ENCODE assay signal across 34 cellular contexts in the genomic region with DNA sequence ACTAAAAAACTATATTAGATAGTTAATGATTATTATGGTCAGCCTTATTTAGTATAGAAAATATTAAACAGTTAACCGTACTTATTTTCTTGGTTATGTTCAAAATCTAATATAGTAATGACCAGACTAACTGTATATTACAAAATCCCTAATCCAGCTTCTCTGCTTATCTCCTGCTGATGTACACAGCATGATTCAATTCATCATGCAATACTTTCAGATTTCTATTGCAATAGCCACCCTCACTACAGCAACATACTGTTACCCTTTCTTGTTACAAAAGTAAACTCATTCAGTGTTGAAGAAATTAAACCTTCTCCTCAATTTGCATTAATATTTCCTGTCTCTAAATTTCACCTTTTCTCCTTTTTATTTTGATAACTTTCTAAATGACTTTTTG.
"Had no signal": no experiment of that assay in that cellular context is flagged by ENCODE, and none has a peak within 500 bp of the region (broad histone marks: within the 10 kb centered on the region; RNA-seq: fewer than 3 reads in every experiment).

No MANE protein-coding gene starts in this region.

- H3K36me3 ChIP-seq: adrenal gland, ascending aorta, breast epithelium, cardiac muscle cell, esophagus muscularis mucosa, gastroesophageal sphincter, WERI-Rb-1 had no signal

- H3K4me1 Mint-ChIP-seq: activated B cell treated with CpG ODN at 0.5 μM for 24 hours; activated T-helper 17 cell treated with anti-CD3 and anti-CD28 coated beads, Interleukin-2, amount 50 U/mL, for 72 hours; T-helper 17 cell had no signal

- H3K9me3 Mint-ChIP-seq: brain had no signal

- H3K27me3 Mint-ChIP-seq: activated B cell treated with CpG ODN at 0.5 μM for 24 hours; activated CD8-positive, alpha-beta T cell treated with anti-CD3 and anti-CD28 coated beads for 36 hours; activated naive CD8-positive, alpha-beta T cell; activated T-helper 17 cell treated with anti-CD3 and anti-CD28 coated beads, Interleukin-2, amount 50 U/mL, for 72 hours; brain; effector memory CD8-positive, alpha-beta T cell; T-helper 17 cell had no signal

- H3K4me1 ChIP-seq: adrenal gland, ascending aorta, breast epithelium, esophagus muscularis mucosa, gastroesophageal sphincter had no signal

- H3K4me3 ChIP-seq: adrenal gland, ascending aorta, breast epithelium, cardiac muscle cell, coronary artery, esophagus muscularis mucosa, gastroesophageal sphincter had no signal

- H3K36me3 Mint-ChIP-seq: activated naive CD8-positive, alpha-beta T cell; brain had no signal

- H3K27me3 ChIP-seq: adrenal gland, ascending aorta, breast epithelium, cardiac muscle cell, esophagus muscularis mucosa, gastroesophageal sphincter had no signal

- H3K27ac Mint-ChIP-seq: activated B cell treated with CpG ODN at 0.5 μM for 24 hours; activated CD8-positive, alpha-beta T cell treated with anti-CD3 and anti-CD28 coated beads for 36 hours; activated naive CD8-positive, alpha-beta T cell; activated T-helper 17 cell treated with anti-CD3 and anti-CD28 coated beads, Interleukin-2, amount 50 U/mL, for 72 hours; brain; effector memory CD8-positive, alpha-beta T cell; T-helper 17 cell; T-helper 2 cell treated with Interferon-gamma antibody and Interleukin-4, amounts not matched to agents 5 μg/mL and 100 μg/mL, for 36 hours had no signal

- H3K4me3 Mint-ChIP-seq: activated B cell treated with CpG ODN at 0.5 μM for 24 hours; activated CD8-positive, alpha-beta T cell treated with anti-CD3 and anti-CD28 coated beads for 36 hours; activated naive CD8-positive, alpha-beta T cell; activated T-cell treated with anti-CD3 and anti-CD28 coated beads, Interleukin-2, amount 50 U/mL, for 4 hours; activated T-helper 17 cell treated with anti-CD3 and anti-CD28 coated beads, Interleukin-2, amount 50 U/mL, for 72 hours; brain; effector memory CD8-positive, alpha-beta T cell; T-helper 17 cell; T-helper 2 cell treated with Interferon-gamma antibody and Interleukin-4, amounts not matched to agents 5 μg/mL and 100 μg/mL, for 36 hours had no signal

- H3K9me3 ChIP-seq: adrenal gland, ascending aorta, breast epithelium, esophagus muscularis mucosa, gastroesophageal sphincter had no signal

- H3K27ac ChIP-seq: adrenal gland, ascending aorta, breast epithelium, cardiac muscle cell, coronary artery, esophagus muscularis mucosa, gastroesophageal sphincter, WERI-Rb-1 had no signal

- DNase-seq: activated B cell treated with CpG ODN at 0.5 μM for 24 hours; activated CD4-positive, alpha-beta T cell treated with anti-CD3 and anti-CD28 coated beads for 48 hours; activated CD4-positive, alpha-beta T cell treated with anti-CD3 and anti-CD28 coated beads, Interleukin-2, amount 50 U/mL, for 1 hour; activated CD4-positive, alpha-beta T cell treated with anti-CD3 and anti-CD28 coated beads, Interleukin-2, amount 50 U/mL, for 48 hours; activated CD8-positive, alpha-beta memory T cell treated with anti-CD3 and anti-CD28 coated beads for 24 hours; activated CD8-positive, alpha-beta T cell treated with anti-CD3 and anti-CD28 coated beads for 36 hours; activated effector memory CD4-positive, alpha-beta T cell treated with Interleukin-2 at 50 U/mL for 16 hours; activated gamma-delta T cell treated with Interleukin-2 at 50 U/mL for 16 hours; activated naive CD4-positive, alpha-beta T cell treated with anti-CD3 and anti-CD28 coated beads, Interleukin-2, amount 50 U/mL, for 16 hours; activated naive CD4-positive, alpha-beta T cell treated with Interleukin-2 at 50 U/mL for 16 hours; activated T-cell treated with anti-CD3 and anti-CD28 coated beads, Interleukin-2, amount 50 U/mL, for 4 hours; adrenal gland; central memory CD4-positive, alpha-beta T cell; cerebellar nuclear complex; dermis blood vessel endothelial cell; effector CD4-positive, alpha-beta T cell; effector memory CD8-positive, alpha-beta T cell; erythroblast; foreskin melanocyte; head of caudate nucleus; T-helper 1 cell; T-helper 17 cell; T1000; WERI-Rb-1 had no signal
